11 cellular contexts compared by ENCODE assay signal in genomic region chrX:53190363-53190960, GRCh38. TPM values are rescaled to one million over a fixed set of nuclear protein-coding genes. Genes with fewer than 3 reads are reported as not detected.
A peak's percentile ranks its signal among the peaks of the same experiment; 100 is the strongest.
DNase-seq lines count a peak whose midpoint lies in the region; ATAC-seq and TF ChIP-seq lines count a peak whose summit lies in the region.
"Had no signal": no experiment of that assay in that cellular context is flagged by ENCODE, and none has a peak within 500 bp of the region (broad histone marks: within the 10 kb centered on the region; RNA-seq: fewer than 3 reads in every experiment).

No MANE protein-coding gene starts in this region.

- DNase-seq in G401 (ENCODE audit: low spot score) = peak; percentile 2
- DNase-seq in KBM-7 = peak; percentile 23
- DNase-seq in brain microvascular endothelial cell = no peak
- no peak for DNase-seq in naive thymus-derived CD8-positive, alpha-beta T cell
- no peak for DNase-seq in GM10266 (ENCODE audit: extremely low spot score)
- no peak for DNase-seq in OCI-M2 (lab: John Stamatoyannopoulos, UW; ENCODE audit: unreplicated experiment)
- DNase-seq: activated CD4-positive, alpha-beta T cell treated with anti-CD3 and anti-CD28 coated beads, Interleukin-2, amount 50 U/mL, for 48 hours; NCI-H1105; stimulated activated CD8-positive, alpha-beta memory T cell treated with anti-CD3 and anti-CD28 coated beads, Interleukin-4, amount 100 ng/mL, for 48 hours had no signal

- in situ Hi-C loops in G401 (cut with HindIII; ENCODE audit: low sequenced_read_pairs) (no loop called here), KBM-7 (cut with MboI; ENCODE audit: low pct_unique_long_range_greater_than_20kb, low sequenced_read_pairs) (no loop called here), brain microvascular endothelial cell (cut with HindIII; ENCODE audit: low pct_ligation_motif_present, low sequenced_read_pairs) (no loop called here)

- POLR2A ChIA-PET in naive thymus-derived CD8-positive, alpha-beta T cell (lab: Charles Lee) = no interaction called here

- H3K9me3 Mint-ChIP-seq in naive thymus-derived CD8-positive, alpha-beta T cell = no peaks in the 10 kb centered on the region

- TF ChIP-seq CTCF in brain microvascular endothelial cell (IDR thresholded peaks at IDR 0.05; ENCODE audit: low read depth, low read length, missing control alignments) (peak; percentile 58), GM10266 (IDR thresholded peaks at IDR 0.05; ENCODE audit: control insufficient read depth, insufficient read depth, low read depth, missing control alignments) (no peak)

- peak overlapping the region in 9 of 10 donors; percentile 25 to 75 (median 56) for H3K27ac Mint-ChIP-seq in naive thymus-derived CD8-positive, alpha-beta T cell

- no peak overlapping the region for H3K4me3 Mint-ChIP-seq in naive thymus-derived CD8-positive, alpha-beta T cell

- no peaks in the 10 kb centered on the region for H3K27me3 ChIP-seq in brain microvascular endothelial cell (replicated peaks)

- H3K27ac ChIP-seq in brain microvascular endothelial cell = no peak overlapping the region

- peaks cover 0 to 2% (median 0%) of the 10 kb centered on the region in 4 donors for H3K4me1 Mint-ChIP-seq in naive thymus-derived CD8-positive, alpha-beta T cell

- H3K36me3 ChIP-seq in brain microvascular endothelial cell (replicated peaks) = peaks cover 34% of the 10 kb centered on the region

- no peaks in the 10 kb centered on the region for H3K27me3 Mint-ChIP-seq in naive thymus-derived CD8-positive, alpha-beta T cell

- peaks cover 0 to 20% (median 0%) of the 10 kb centered on the region in 3 donors for H3K36me3 Mint-ChIP-seq in naive thymus-derived CD8-positive, alpha-beta T cell

- ATAC-seq in naive thymus-derived CD8-positive, alpha-beta T cell = peak; percentile 27 to 33
- no peak for ATAC-seq in GM19035 (IDR thresholded peaks at IDR 0.05; ENCODE audit: unreplicated experiment)

- H3K4me3 ChIP-seq in brain microvascular endothelial cell (ENCODE audit: low read depth, low read length) = no peak overlapping the region
- H3K4me3 ChIP-seq: lung had no signal

RNA-seq across cellular contexts. Expression of gene KDM5C, which starts 34.5 kb away (rescaled TPM):
- total RNA-seq in G401 (2014; rRNA removed; shearing (Covaris generic)) = 69.8 and 76.3 TPM in 2 replicates
- 100 to 1,000 TPM; 147 to 153 TPM for total RNA-seq in naive thymus-derived CD8-positive, alpha-beta T cell
- 10 to 100 TPM; 21.0 to 26.5 (median 23.6) TPM for polyA plus RNA-seq in naive thymus-derived CD8-positive, alpha-beta T cell

Comparison
In these comparisons a context has a peak if more than half of its experiments do, and no peak if none do; other contexts are left out.
1. DNase-seq: peak in G401 (single experiment) and KBM-7 (single experiment); none in brain microvascular endothelial cell (single experiment), naive thymus-derived CD8-positive, alpha-beta T cell (0 of 10), GM10266 (single experiment) and OCI-M2 (single experiment).